ENCODE assay signal across 29 cellular contexts in genomic region chr20:10709916-10710315, GRCh38.
"Had no signal": no experiment of that assay in that cellular context is flagged by ENCODE, and none has a peak within 500 bp of the region (broad histone marks: within the 10 kb centered on the region; RNA-seq: fewer than 3 reads in every experiment).

No MANE protein-coding gene starts in this region.

- H3K4me3 Mint-ChIP-seq: activated CD4-positive, alpha-beta memory T cell treated with anti-CD3 and anti-CD28 coated beads, Interleukin-2, amount 10 ng/mL, durations not matched to agents 7 days and 5 days; activated CD4-positive, alpha-beta T cell treated with anti-CD3 and anti-CD28 coated beads for 36 hours; activated CD4-positive, alpha-beta T cell treated with anti-CD3 and anti-CD28 coated beads, Interleukin-2, amount 10 ng/mL, durations not matched to agents 7 days and 5 days; activated naive CD4-positive, alpha-beta T cell treated with anti-CD3 and anti-CD28 coated beads, Interleukin-2, amount 10 ng/mL, durations not matched to agents 7 days and 5 days; activated naive CD8-positive, alpha-beta T cell treated with anti-CD3 and anti-CD28 coated beads, Interleukin-2, amount 10 ng/mL, durations not matched to agents 7 days and 5 days; activated T-cell treated with anti-CD3 and anti-CD28 coated beads, Interleukin-2, amount 50 U/mL, for 24 hours; activated T-cell treated with anti-CD3 and anti-CD28 coated beads, Interleukin-2, amount 50 U/mL, for 72 hours; brain; central memory CD8-positive, alpha-beta T cell; dendritic cell treated with granulocyte-macrophage colony-stimulating factor and Interleukin-4, amounts not matched to agents 40 ng/mL and 50 ng/mL, for 4 days; endodermal cell had no signal

- H3K27ac ChIP-seq: ascending aorta, breast epithelium, cardiac muscle cell, dorsolateral prefrontal cortex had no signal

- H3K27ac Mint-ChIP-seq: activated CD4-positive, alpha-beta memory T cell treated with anti-CD3 and anti-CD28 coated beads, Interleukin-2, amount 10 ng/mL, durations not matched to agents 7 days and 5 days; activated CD4-positive, alpha-beta T cell treated with anti-CD3 and anti-CD28 coated beads for 36 hours; activated CD4-positive, alpha-beta T cell treated with anti-CD3 and anti-CD28 coated beads, Interleukin-2, amount 10 ng/mL, durations not matched to agents 7 days and 5 days; activated naive CD4-positive, alpha-beta T cell treated with anti-CD3 and anti-CD28 coated beads, Interleukin-2, amount 10 ng/mL, durations not matched to agents 7 days and 5 days; activated naive CD4-positive, alpha-beta T cell treated with anti-CD3 and anti-CD28 coated beads, Interleukin-2, amount 50 U/mL, for 72 hours; activated naive CD8-positive, alpha-beta T cell treated with anti-CD3 and anti-CD28 coated beads, Interleukin-2, amount 10 ng/mL, durations not matched to agents 7 days and 5 days; activated T-cell treated with anti-CD3 and anti-CD28 coated beads, Interleukin-2, amount 50 U/mL, for 24 hours; activated T-cell treated with anti-CD3 and anti-CD28 coated beads, Interleukin-2, amount 50 U/mL, for 72 hours; dendritic cell treated with granulocyte-macrophage colony-stimulating factor and Interleukin-4, amounts not matched to agents 40 ng/mL and 50 ng/mL, for 4 days; endodermal cell had no signal

- DNase-seq: activated CD4-positive, alpha-beta memory T cell treated with anti-CD3 and anti-CD28 coated beads, Interleukin-2, amount 10 ng/mL, durations not matched to agents 7 days and 5 days; activated CD4-positive, alpha-beta T cell treated with anti-CD3 and anti-CD28 coated beads for 36 hours; activated CD4-positive, alpha-beta T cell treated with anti-CD3 and anti-CD28 coated beads, Interleukin-2, amount 10 ng/mL, durations not matched to agents 7 days and 5 days; activated CD4-positive, alpha-beta T cell treated with anti-CD3 and anti-CD28 coated beads, Interleukin-2, amount 50 U/mL, for 4 hours; activated CD4-positive, CD25-positive, alpha-beta regulatory T cell; activated CD4-positive, CD25-positive, alpha-beta regulatory T cell treated with anti-CD3 and anti-CD28 coated beads, Interleukin-2, amount 50 U/mL, for 72 hours; activated CD8-positive, alpha-beta memory T cell treated with anti-CD3 and anti-CD28 coated beads, Interleukin-2, amount 50 U/mL, for 48 hours; activated gamma-delta T cell; activated naive CD4-positive, alpha-beta T cell; activated naive CD4-positive, alpha-beta T cell treated with anti-CD3 and anti-CD28 coated beads, Interleukin-2, amount 10 ng/mL, durations not matched to agents 7 days and 5 days; activated naive CD8-positive, alpha-beta T cell treated with anti-CD3 and anti-CD28 coated beads, Interleukin-2, amount 10 ng/mL, durations not matched to agents 7 days and 5 days; activated T-cell treated with anti-CD3 and anti-CD28 coated beads for 4 hours; activated T-cell treated with anti-CD3 and anti-CD28 coated beads, Interleukin-2, amount 50 U/mL, for 24 hours; activated T-cell treated with anti-CD3 and anti-CD28 coated beads, Interleukin-2, amount 50 U/mL, for 72 hours; dorsolateral prefrontal cortex; effector memory CD4-positive, alpha-beta T cell; endodermal cell; foreskin fibroblast; head of caudate nucleus; T-helper 2 cell had no signal

- H3K27me3 Mint-ChIP-seq: dendritic cell treated with granulocyte-macrophage colony-stimulating factor and Interleukin-4, amounts not matched to agents 40 ng/mL and 50 ng/mL, for 4 days had no signal

- H3K4me3 ChIP-seq: ascending aorta, breast epithelium, cardiac muscle cell, coronary artery, dorsolateral prefrontal cortex had no signal

- H3K9me3 Mint-ChIP-seq: activated CD4-positive, alpha-beta memory T cell treated with anti-CD3 and anti-CD28 coated beads, Interleukin-2, amount 10 ng/mL, durations not matched to agents 7 days and 5 days; activated CD4-positive, alpha-beta T cell treated with anti-CD3 and anti-CD28 coated beads, Interleukin-2, amount 10 ng/mL, durations not matched to agents 7 days and 5 days; activated naive CD4-positive, alpha-beta T cell treated with anti-CD3 and anti-CD28 coated beads, Interleukin-2, amount 10 ng/mL, durations not matched to agents 7 days and 5 days; activated T-cell treated with anti-CD3 and anti-CD28 coated beads, Interleukin-2, amount 50 U/mL, for 24 hours; dendritic cell treated with granulocyte-macrophage colony-stimulating factor and Interleukin-4, amounts not matched to agents 40 ng/mL and 50 ng/mL, for 4 days; endodermal cell had no signal

- H3K4me1 Mint-ChIP-seq: activated CD4-positive, alpha-beta memory T cell treated with anti-CD3 and anti-CD28 coated beads, Interleukin-2, amount 10 ng/mL, durations not matched to agents 7 days and 5 days; activated CD4-positive, alpha-beta T cell treated with anti-CD3 and anti-CD28 coated beads for 36 hours; activated CD4-positive, alpha-beta T cell treated with anti-CD3 and anti-CD28 coated beads, Interleukin-2, amount 10 ng/mL, durations not matched to agents 7 days and 5 days; activated naive CD4-positive, alpha-beta T cell treated with anti-CD3 and anti-CD28 coated beads, Interleukin-2, amount 10 ng/mL, durations not matched to agents 7 days and 5 days; activated naive CD8-positive, alpha-beta T cell treated with anti-CD3 and anti-CD28 coated beads, Interleukin-2, amount 10 ng/mL, durations not matched to agents 7 days and 5 days; central memory CD8-positive, alpha-beta T cell had no signal

- H3K9me3 ChIP-seq: ascending aorta, breast epithelium had no signal

- H3K27me3 ChIP-seq: ascending aorta, breast epithelium, cardiac muscle cell had no signal

- H3K36me3 Mint-ChIP-seq: activated naive CD4-positive, alpha-beta T cell treated with anti-CD3 and anti-CD28 coated beads, Interleukin-2, amount 10 ng/mL, durations not matched to agents 7 days and 5 days; activated naive CD8-positive, alpha-beta T cell treated with anti-CD3 and anti-CD28 coated beads, Interleukin-2, amount 10 ng/mL, durations not matched to agents 7 days and 5 days; brain had no signal

- ATAC-seq: activated CD4-positive, alpha-beta T cell treated with anti-CD3 and anti-CD28 coated beads for 36 hours; activated naive CD4-positive, alpha-beta T cell treated with anti-CD3 and anti-CD28 coated beads, Interleukin-2, amount 50 U/mL, for 72 hours; activated T-cell treated with anti-CD3 and anti-CD28 coated beads, Interleukin-2, amount 50 U/mL, for 72 hours; esophagus mucosa had no signal

- H3K36me3 ChIP-seq: ascending aorta, breast epithelium, cardiac muscle cell had no signal

- H3K4me1 ChIP-seq: breast epithelium had no signal
